Comparison of ENCODE assay signal across 19 cellular contexts in the genomic region with DNA sequence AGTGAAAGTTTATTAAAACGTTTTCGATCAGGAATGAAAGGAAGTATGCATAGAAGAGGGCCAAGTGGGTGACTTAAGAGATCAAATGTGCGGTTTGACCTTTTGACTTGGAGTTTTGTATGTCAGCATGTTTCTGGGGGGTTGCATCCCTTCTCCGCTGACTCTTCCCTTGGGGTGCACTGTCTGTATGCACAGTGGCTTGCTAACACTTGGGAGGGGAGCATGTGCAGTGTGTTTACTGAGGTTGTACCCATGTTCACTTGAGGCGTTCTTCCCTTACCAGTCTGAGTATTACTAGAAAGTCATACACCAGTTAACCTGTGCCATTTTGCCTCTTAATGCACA.
A peak's percentile ranks its signal among the peaks of the same experiment; 100 is the strongest.
DNase-seq lines count a peak whose midpoint lies in the region; ATAC-seq and TF ChIP-seq lines count a peak whose summit lies in the region.
"Had no signal": no experiment of that assay in that cellular context is flagged by ENCODE, and none has a peak within 500 bp of the region (broad histone marks: within the 10 kb centered on the region; RNA-seq: fewer than 3 reads in every experiment).

No MANE protein-coding gene starts in this region.

- H3K4me1 Mint-ChIP-seq in neural progenitor cell (peaks cover 7% of the 10 kb centered on the region), glutamatergic neuron (ENCODE audit: low read depth, unreplicated experiment) (peaks cover 18% of the 10 kb centered on the region)
- H3K4me1 Mint-ChIP-seq: CD4-positive, CD25-positive, alpha-beta regulatory T cell; CD8-positive, alpha-beta memory T cell had no signal

- H3K27ac Mint-ChIP-seq in neural progenitor cell: no peak overlapping the region
- H3K27ac Mint-ChIP-seq in glutamatergic neuron (ENCODE audit: unreplicated experiment): no peak overlapping the region
- H3K27ac Mint-ChIP-seq: CD4-positive, CD25-positive, alpha-beta regulatory T cell; CD8-positive, alpha-beta memory T cell; HFFc6 had no signal

- H3K9ac ChIP-seq in neural progenitor cell: no peak overlapping the region

- H3F3A ChIP-seq in neural progenitor cell (ENCODE audit: low read depth): no peaks in the 10 kb centered on the region

- no peaks in the 10 kb centered on the region; the same call in 1 of the 2 replicates for H3K9me3 ChIP-seq in SJCRH30 (replicated peaks)
- H3K9me3 ChIP-seq in neural progenitor cell (ENCODE audit: low read depth): no peaks in the 10 kb centered on the region
- H3K9me3 ChIP-seq: BE2C had no signal

- no peaks in the 10 kb centered on the region for H4K20me1 ChIP-seq in neural progenitor cell (ENCODE audit: low read depth)

- H3K27ac ChIP-seq in SJCRH30 (peak overlapping the region; percentile 98), neural progenitor cell (no peak overlapping the region)

- H3K27me3 ChIP-seq in SJCRH30: no peaks in the 10 kb centered on the region
- H3K27me3 ChIP-seq in neural progenitor cell: no peaks in the 10 kb centered on the region
- H3K27me3 ChIP-seq: BE2C had no signal

- no peak overlapping the region for H3K4me2 ChIP-seq in neural progenitor cell

- H3K27me3 Mint-ChIP-seq in neural progenitor cell (ENCODE audit: insufficient read depth, low read depth): no peaks in the 10 kb centered on the region
- H3K27me3 Mint-ChIP-seq in glutamatergic neuron (ENCODE audit: unreplicated experiment): no peaks in the 10 kb centered on the region
- H3K27me3 Mint-ChIP-seq: CD4-positive, CD25-positive, alpha-beta regulatory T cell had no signal

- TF ChIP-seq CTCF in fibroblast of mammary gland (conservative IDR thresholded peaks at IDR 0.05; ENCODE audit: control insufficient read depth, insufficient read depth, low read depth, low read length) (no peak), neural progenitor cell (IDR thresholded peaks at IDR 0.05) (no peak), glutamatergic neuron (IDR thresholded peaks at IDR 0.05; ENCODE audit: partially characterized antibody, unreplicated experiment) (no peak)

- H3K9me3 Mint-ChIP-seq in neural progenitor cell (no peaks in the 10 kb centered on the region), glutamatergic neuron (ENCODE audit: unreplicated experiment) (no peaks in the 10 kb centered on the region)
- H3K9me3 Mint-ChIP-seq: CD8-positive, alpha-beta memory T cell had no signal

- H3K79me2 ChIP-seq in neural progenitor cell (ENCODE audit: low read depth): no peaks in the 10 kb centered on the region

- H3K4me3 ChIP-seq in SJCRH30: peak overlapping the region; percentile 51
- H3K4me3 ChIP-seq in fibroblast of mammary gland (ENCODE audit: control insufficient read depth, low read depth, low read length): no peak overlapping the region
- H3K4me3 ChIP-seq in neural progenitor cell: no peak overlapping the region
- H3K4me3 ChIP-seq: GM12878 had no signal

- H3K4me3 Mint-ChIP-seq in neural progenitor cell: no peak overlapping the region
- H3K4me3 Mint-ChIP-seq in glutamatergic neuron (ENCODE audit: unreplicated experiment): no peak overlapping the region
- H3K4me3 Mint-ChIP-seq: CD4-positive, CD25-positive, alpha-beta regulatory T cell; CD8-positive, alpha-beta memory T cell; HFFc6 had no signal

- no peak for ATAC-seq in HG02588 (IDR thresholded peaks at IDR 0.05; ENCODE audit: unreplicated experiment)
- ATAC-seq in GM18858 (IDR thresholded peaks at IDR 0.05; ENCODE audit: unreplicated experiment): no peak
- ATAC-seq: GM12878, HCT116 had no signal

- DNase-seq in SJCRH30: peak; percentile 82 to 91
- peak; percentile 11 for DNase-seq in fibroblast of mammary gland (ENCODE audit: low read depth)
- no peak for DNase-seq in neural progenitor cell (ENCODE audit: low spot score)
- no peak for DNase-seq in glutamatergic neuron
- DNase-seq: ACHN; BE2C; C1 segment of cervical spinal cord; CD4-positive, CD25-positive, alpha-beta regulatory T cell; CD8-positive, alpha-beta memory T cell; COR-L47; DMS 273 treated with DMSO at 0.1 percent for 48 hours; DMS53; DND-41; EL; HFFc6 had no signal

- peak overlapping the region; percentile 2 for H2AFZ ChIP-seq in neural progenitor cell (replicated peaks)

- H3K4me1 ChIP-seq in SJCRH30 (peaks cover 50% of the 10 kb centered on the region), neural progenitor cell (peaks cover 8% of the 10 kb centered on the region)
- H3K4me1 ChIP-seq: BE2C had no signal

- no peaks in the 10 kb centered on the region for H3K36me3 Mint-ChIP-seq in neural progenitor cell
- H3K36me3 Mint-ChIP-seq in glutamatergic neuron (ENCODE audit: unreplicated experiment): no peaks in the 10 kb centered on the region
- H3K36me3 Mint-ChIP-seq: CD4-positive, CD25-positive, alpha-beta regulatory T cell; CD8-positive, alpha-beta memory T cell had no signal

- H3K36me3 ChIP-seq in SJCRH30: no peaks in the 10 kb centered on the region
- no peaks in the 10 kb centered on the region for H3K36me3 ChIP-seq in neural progenitor cell
- H3K36me3 ChIP-seq: BE2C had no signal

Comparison
In these comparisons a context has a peak if more than half of its experiments do, and no peak if none do; other contexts are left out.
1. DNase-seq: peak in SJCRH30 (2 of 2) and fibroblast of mammary gland (single experiment); none in neural progenitor cell (single experiment) and glutamatergic neuron (single experiment).